ENCODE assay signal across 9 cellular contexts in genomic region chrX:38879631-38880220, GRCh38.
DNase-seq lines count a peak whose midpoint lies in the region; ATAC-seq and TF ChIP-seq lines count a peak whose summit lies in the region.
"Had no signal": no experiment of that assay in that cellular context is flagged by ENCODE, and none has a peak within 500 bp of the region (broad histone marks: within the 10 kb centered on the region; RNA-seq: fewer than 3 reads in every experiment).

No MANE protein-coding gene starts in this region.

- H3K4me2 ChIP-seq in neural progenitor cell: no peak overlapping the region

- H4K20me1 ChIP-seq in neural progenitor cell (ENCODE audit: low read depth): no peaks in the 10 kb centered on the region

- peak overlapping the region; percentile 77 for H3K27ac Mint-ChIP-seq in activated naive CD4-positive, alpha-beta T cell treated with anti-CD3 and anti-CD28 coated beads, Interleukin-2, amount 10 ng/mL, durations not matched to agents 7 days and 5 days
- no peak overlapping the region for H3K27ac Mint-ChIP-seq in neural progenitor cell

- H3K27me3 Mint-ChIP-seq in activated naive CD4-positive, alpha-beta T cell treated with anti-CD3 and anti-CD28 coated beads, Interleukin-2, amount 10 ng/mL, durations not matched to agents 7 days and 5 days: no peaks in the 10 kb centered on the region
- H3K27me3 Mint-ChIP-seq in neural progenitor cell (ENCODE audit: insufficient read depth, low read depth): no peaks in the 10 kb centered on the region

- no peaks in the 10 kb centered on the region for H3K36me3 ChIP-seq in neural progenitor cell
- H3K36me3 ChIP-seq: thoracic aorta had no signal

- peak; percentile 46 for DNase-seq in activated naive CD4-positive, alpha-beta T cell treated with anti-CD3 and anti-CD28 coated beads, Interleukin-2, amount 10 ng/mL, durations not matched to agents 7 days and 5 days
- no peak for DNase-seq in activated naive CD4-positive, alpha-beta T cell treated with anti-CD3 and anti-CD28 coated beads, Interleukin-2, amount 50 U/mL, for 16 hours
- DNase-seq in NCI-H774 (lab: John Stamatoyannopoulos, UW) (peak; percentile 72), myocyte (ENCODE audit: low read depth) (peak; percentile 30), caudate nucleus (lab: John Stamatoyannopoulos, UW) (no peak), neural progenitor cell (ENCODE audit: low spot score) (no peak), T1000 (lab: John Stamatoyannopoulos, UW) (no peak)

- no peaks in the 10 kb centered on the region for H3K36me3 Mint-ChIP-seq in activated naive CD4-positive, alpha-beta T cell treated with anti-CD3 and anti-CD28 coated beads, Interleukin-2, amount 10 ng/mL, durations not matched to agents 7 days and 5 days
- H3K36me3 Mint-ChIP-seq in neural progenitor cell: no peaks in the 10 kb centered on the region

- no peaks in the 10 kb centered on the region for H3K9me3 ChIP-seq in neural progenitor cell (ENCODE audit: low read depth)
- H3K9me3 ChIP-seq: thoracic aorta had no signal

- H3K4me3 ChIP-seq in neural progenitor cell: no peak overlapping the region
- H3K4me3 ChIP-seq: thoracic aorta had no signal

- CTCF ChIA-PET in activated naive CD4-positive, alpha-beta T cell treated with anti-CD3 and anti-CD28 coated beads, Interleukin-2, amount 10 ng/mL, durations not matched to agents 7 days and 5 days (lab: Charles Lee): no interaction called here

- H3K79me2 ChIP-seq in neural progenitor cell (ENCODE audit: low read depth): no peaks in the 10 kb centered on the region

- H3K9me3 Mint-ChIP-seq in activated naive CD4-positive, alpha-beta T cell treated with anti-CD3 and anti-CD28 coated beads, Interleukin-2, amount 10 ng/mL, durations not matched to agents 7 days and 5 days: no peaks in the 10 kb centered on the region
- H3K9me3 Mint-ChIP-seq in neural progenitor cell: peaks cover 2% of the 10 kb centered on the region

- H3K27ac ChIP-seq in caudate nucleus (ENCODE audit: low read depth, low read length) (no peak overlapping the region), neural progenitor cell (no peak overlapping the region)
- H3K27ac ChIP-seq: thoracic aorta had no signal

- H3F3A ChIP-seq in neural progenitor cell (ENCODE audit: low read depth): no peaks in the 10 kb centered on the region

- H3K27me3 ChIP-seq in neural progenitor cell: no peaks in the 10 kb centered on the region

- TF ChIP-seq CTCF in neural progenitor cell (IDR thresholded peaks at IDR 0.05): no peak

- no peak overlapping the region for H3K4me3 Mint-ChIP-seq in activated naive CD4-positive, alpha-beta T cell treated with anti-CD3 and anti-CD28 coated beads, Interleukin-2, amount 10 ng/mL, durations not matched to agents 7 days and 5 days
- H3K4me3 Mint-ChIP-seq in neural progenitor cell: no peak overlapping the region

- H3K4me1 Mint-ChIP-seq in activated naive CD4-positive, alpha-beta T cell treated with anti-CD3 and anti-CD28 coated beads, Interleukin-2, amount 10 ng/mL, durations not matched to agents 7 days and 5 days: peaks cover 22% of the 10 kb centered on the region
- H3K4me1 Mint-ChIP-seq in neural progenitor cell: no peaks in the 10 kb centered on the region

- no peaks in the 10 kb centered on the region for H3K4me1 ChIP-seq in neural progenitor cell

- no peak overlapping the region for H2AFZ ChIP-seq in neural progenitor cell (replicated peaks)

- no peak overlapping the region for H3K9ac ChIP-seq in neural progenitor cell

- ATAC-seq in HG03108 (IDR thresholded peaks at IDR 0.05; ENCODE audit: unreplicated experiment): peak; percentile 45

Comparison
In these comparisons a context has a peak if more than half of its experiments do, and no peak if none do; other contexts are left out.
1. DNase-seq: peak in activated naive CD4-positive, alpha-beta T cell treated with anti-CD3 and anti-CD28 coated beads, Interleukin-2, amount 10 ng/mL, durations not matched to agents 7 days and 5 days (single experiment), NCI-H774 (single experiment) and myocyte (single experiment); none in activated naive CD4-positive, alpha-beta T cell treated with anti-CD3 and anti-CD28 coated beads, Interleukin-2, amount 50 U/mL, for 16 hours (single experiment), caudate nucleus (0 of 61), neural progenitor cell (single experiment) and T1000 (single experiment).